Comparison of ENCODE assay signal across 1 cellular context in genomic region chr1:231240883-231241735, GRCh38.
TF ChIP-seq lines count a peak whose summit lies in the region.

TSS of gene GNPAT (plus strand) at chr1:231241212. CDS start at chr1:231241379, 167 bp downstream.

TF ChIP-seq in HepG2, 621 proteins besides CTCF, POLR2A, EP300 and RAD21 (continued from another document and continues in another):
- TF ChIP-seq, protein P1, sequence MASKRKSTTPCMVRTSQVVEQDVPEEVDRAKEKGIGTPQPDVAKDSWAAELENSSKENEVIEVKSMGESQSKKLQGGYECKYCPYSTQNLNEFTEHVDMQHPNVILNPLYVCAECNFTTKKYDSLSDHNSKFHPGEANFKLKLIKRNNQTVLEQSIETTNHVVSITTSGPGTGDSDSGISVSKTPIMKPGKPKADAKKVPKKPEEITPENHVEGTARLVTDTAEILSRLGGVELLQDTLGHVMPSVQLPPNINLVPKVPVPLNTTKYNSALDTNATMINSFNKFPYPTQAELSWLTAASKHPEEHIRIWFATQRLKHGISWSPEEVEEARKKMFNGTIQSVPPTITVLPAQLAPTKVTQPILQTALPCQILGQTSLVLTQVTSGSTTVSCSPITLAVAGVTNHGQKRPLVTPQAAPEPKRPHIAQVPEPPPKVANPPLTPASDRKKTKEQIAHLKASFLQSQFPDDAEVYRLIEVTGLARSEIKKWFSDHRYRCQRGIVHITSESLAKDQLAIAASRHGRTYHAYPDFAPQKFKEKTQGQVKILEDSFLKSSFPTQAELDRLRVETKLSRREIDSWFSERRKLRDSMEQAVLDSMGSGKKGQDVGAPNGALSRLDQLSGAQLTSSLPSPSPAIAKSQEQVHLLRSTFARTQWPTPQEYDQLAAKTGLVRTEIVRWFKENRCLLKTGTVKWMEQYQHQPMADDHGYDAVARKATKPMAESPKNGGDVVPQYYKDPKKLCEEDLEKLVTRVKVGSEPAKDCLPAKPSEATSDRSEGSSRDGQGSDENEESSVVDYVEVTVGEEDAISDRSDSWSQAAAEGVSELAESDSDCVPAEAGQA (IDR thresholded peaks at IDR 0.05; ENCODE audit: low read depth) = 0 out of 2 replicates have a peak, but pooled peaks have one; percentile 28
- TF ChIP-seq, protein P1 (CRISPR knock-in tag; IDR thresholded peaks at IDR 0.05; ENCODE audit: borderline replicate concordance) = peak; percentile 34; the same call in 1 of the 2 replicates
- TF ChIP-seq PITX1 (CRISPR knock-in tag; IDR thresholded peaks at IDR 0.05) (peak; percentile 51; the same call in 1 of the 2 replicates), ZNF644 (CRISPR knock-in tag; IDR thresholded peaks at IDR 0.05; ENCODE audit: low read depth) (no peak), NR2F6 (IDR thresholded peaks at IDR 0.05) (no peak), NR2F6 (CRISPR knock-in tag; IDR thresholded peaks at IDR 0.05) (no peak; the same call in 1 of the 2 replicates), YEATS4 (CRISPR knock-in tag; IDR thresholded peaks at IDR 0.05; ENCODE audit: borderline replicate concordance) (0 out of 2 replicates have a peak, but pooled peaks have one; percentile 37), ZBTB38 (CRISPR knock-in tag; IDR thresholded peaks at IDR 0.05) (no peak; the same call in 1 of the 2 replicates), ZBTB8A (CRISPR knock-in tag; IDR thresholded peaks at IDR 0.05; ENCODE audit: borderline replicate concordance, low read depth) (no peak), RFX3 (CRISPR knock-in tag; IDR thresholded peaks at IDR 0.05) (no peak), PAXIP1 (CRISPR knock-in tag; conservative IDR thresholded peaks at IDR 0.05) (peak; percentile 30), ETV5 (CRISPR knock-in tag; IDR thresholded peaks at IDR 0.05; ENCODE audit: borderline replicate concordance) (peak; percentile 68), PBX3 (CRISPR knock-in tag; IDR thresholded peaks at IDR 0.05; ENCODE audit: borderline replicate concordance) (no peak), SOX5 (CRISPR knock-in tag; IDR thresholded peaks at IDR 0.05; ENCODE audit: borderline replicate concordance) (no peak; the same call in 1 of the 2 replicates), SMARCE1 (IDR thresholded peaks at IDR 0.05; ENCODE audit: borderline replicate concordance) (no peak), FOXO1 (CRISPR knock-in tag; IDR thresholded peaks at IDR 0.05) (peak; percentile 33; the same call in 1 of the 2 replicates), MAZ (IDR thresholded peaks at IDR 0.05; ENCODE audit: borderline replicate concordance, low read depth, low read length) (0 out of 2 replicates have a peak, but pooled peaks have one; percentile 9), MAZ (CRISPR knock-in tag; IDR thresholded peaks at IDR 0.05; ENCODE audit: low read depth) (peak; percentile 66; the same call in 1 of the 2 replicates), AGO1 (IDR thresholded peaks at IDR 0.05; ENCODE audit: low read depth, low read length, poor library complexity, severe bottlenecking) (no peak), WIZ (CRISPR knock-in tag; IDR thresholded peaks at IDR 0.05) (no peak), NRL (CRISPR knock-in tag; IDR thresholded peaks at IDR 0.05; ENCODE audit: borderline replicate concordance) (peak; percentile 34; the same call in 1 of the 2 replicates), MIER2 (CRISPR knock-in tag; IDR thresholded peaks at IDR 0.05) (peak; percentile 38; the same call in 1 of the 2 replicates), SMYD3 (CRISPR knock-in tag; IDR thresholded peaks at IDR 0.05) (peak; percentile 52; the same call in 1 of the 2 replicates), SIN3B (IDR thresholded peaks at IDR 0.05; ENCODE audit: low read length) (0 out of 2 replicates have a peak, but pooled peaks have one; percentile 45), NFYC (CRISPR knock-in tag; IDR thresholded peaks at IDR 0.05) (peak; percentile 29), HMGA1 (CRISPR knock-in tag; conservative IDR thresholded peaks at IDR 0.05) (no peak), ZNF331 (CRISPR knock-in tag; IDR thresholded peaks at IDR 0.05) (0 out of 2 replicates have a peak, but pooled peaks have one; percentile 9), HNRNPL (IDR thresholded peaks at IDR 0.05; ENCODE audit: low read depth, low read length) (0 out of 2 replicates have a peak, but pooled peaks have one; percentile 42), MZF1 (CRISPR knock-in tag; IDR thresholded peaks at IDR 0.05; ENCODE audit: borderline replicate concordance) (no peak), ELF4 (CRISPR knock-in tag; IDR thresholded peaks at IDR 0.05; ENCODE audit: borderline replicate concordance) (peak; percentile 98), ZNF678 (CRISPR knock-in tag; IDR thresholded peaks at IDR 0.05) (0 out of 2 replicates have a peak, but pooled peaks have one; percentile 63), MAFK (conservative IDR thresholded peaks at IDR 0.05 in 1 of 2, IDR thresholded peaks at IDR 0.05 in 1 of 2; ENCODE audit: low read length in 2 of 2) (no peak), ATF5 (CRISPR knock-in tag; IDR thresholded peaks at IDR 0.05; ENCODE audit: low read depth) (no peak), SOX13 (IDR thresholded peaks at IDR 0.05) (no peak), SOX13 (CRISPR knock-in tag; conservative IDR thresholded peaks at IDR 0.05 in 1 of 2, IDR thresholded peaks at IDR 0.05 in 1 of 2) (peak in 1 of 2 experiments; percentile 51; a peak in 2 of 4 replicates), HNRNPK (IDR thresholded peaks at IDR 0.05; ENCODE audit: low read depth, low read length, poor library complexity, severe bottlenecking) (no peak), ZNF788 (CRISPR knock-in tag; IDR thresholded peaks at IDR 0.05; ENCODE audit: borderline replicate concordance) (peak; percentile 70; the same call in 1 of the 2 replicates), RBM39 (IDR thresholded peaks at IDR 0.05; ENCODE audit: low read depth, low read length, poor library complexity, severe bottlenecking) (peak; percentile 68), ZNF24 (IDR thresholded peaks at IDR 0.05) (no peak), PRDM4 (CRISPR knock-in tag; IDR thresholded peaks at IDR 0.05; ENCODE audit: borderline replicate concordance) (no peak), NBN (conservative IDR thresholded peaks at IDR 0.05) (no peak), ZNF598 (CRISPR knock-in tag; IDR thresholded peaks at IDR 0.05; ENCODE audit: borderline replicate concordance) (peak; percentile 86), YY1 (IDR thresholded peaks at IDR 0.05; ENCODE audit: insufficient read depth, insufficient replicate concordance, low read depth, low read length) (peak; percentile 96), SRSF4 (IDR thresholded peaks at IDR 0.05; ENCODE audit: low read depth, low read length, poor library complexity, severe bottlenecking) (no peak), FLYWCH1 (CRISPR knock-in tag; IDR thresholded peaks at IDR 0.05) (no peak)
- TF ChIP-seq, protein P2, sequence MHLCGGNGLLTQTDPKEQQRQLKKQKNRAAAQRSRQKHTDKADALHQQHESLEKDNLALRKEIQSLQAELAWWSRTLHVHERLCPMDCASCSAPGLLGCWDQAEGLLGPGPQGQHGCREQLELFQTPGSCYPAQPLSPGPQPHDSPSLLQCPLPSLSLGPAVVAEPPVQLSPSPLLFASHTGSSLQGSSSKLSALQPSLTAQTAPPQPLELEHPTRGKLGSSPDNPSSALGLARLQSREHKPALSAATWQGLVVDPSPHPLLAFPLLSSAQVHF (CRISPR knock-in tag; IDR thresholded peaks at IDR 0.05) = no peak
- TF ChIP-seq, protein P3, sequence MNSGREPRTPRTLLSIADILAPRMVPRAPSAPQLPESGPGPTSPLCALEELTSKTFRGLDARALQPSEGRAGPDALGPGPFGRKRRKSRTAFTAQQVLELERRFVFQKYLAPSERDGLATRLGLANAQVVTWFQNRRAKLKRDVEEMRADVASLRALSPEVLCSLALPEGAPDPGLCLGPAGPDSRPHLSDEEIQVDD (CRISPR knock-in tag; IDR thresholded peaks at IDR 0.05; ENCODE audit: borderline replicate concordance) = no peak
- TF ChIP-seq, protein P4, sequence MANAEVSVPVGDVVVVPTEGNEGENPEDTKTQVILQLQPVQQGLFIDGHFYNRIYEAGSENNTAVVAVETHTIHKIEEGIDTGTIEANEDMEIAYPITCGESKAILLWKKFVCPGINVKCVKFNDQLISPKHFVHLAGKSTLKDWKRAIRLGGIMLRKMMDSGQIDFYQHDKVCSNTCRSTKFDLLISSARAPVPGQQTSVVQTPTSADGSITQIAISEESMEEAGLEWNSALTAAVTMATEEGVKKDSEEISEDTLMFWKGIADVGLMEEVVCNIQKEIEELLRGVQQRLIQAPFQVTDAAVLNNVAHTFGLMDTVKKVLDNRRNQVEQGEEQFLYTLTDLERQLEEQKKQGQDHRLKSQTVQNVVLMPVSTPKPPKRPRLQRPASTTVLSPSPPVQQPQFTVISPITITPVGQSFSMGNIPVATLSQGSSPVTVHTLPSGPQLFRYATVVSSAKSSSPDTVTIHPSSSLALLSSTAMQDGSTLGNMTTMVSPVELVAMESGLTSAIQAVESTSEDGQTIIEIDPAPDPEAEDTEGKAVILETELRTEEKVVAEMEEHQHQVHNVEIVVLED (CRISPR knock-in tag; IDR thresholded peaks at IDR 0.05; ENCODE audit: borderline replicate concordance) = peak; percentile 68
